ENCODE assay signal across 1 cellular context in genomic region chr1:234545512-234546386, GRCh38.
TF ChIP-seq lines count a peak whose summit lies in the region.

No MANE protein-coding gene starts in this region.

TF ChIP-seq in GM12878, 131 proteins besides CTCF, POLR2A, EP300 and RAD21:
- TF ChIP-seq SP1 (IDR thresholded peaks at IDR 0.05; ENCODE audit: low read depth, low read length): no peak
- no peak for TF ChIP-seq POU2F2 (IDR thresholded peaks at IDR 0.05; ENCODE audit: borderline replicate concordance, low read depth, low read length)
- TF ChIP-seq, protein P1, sequence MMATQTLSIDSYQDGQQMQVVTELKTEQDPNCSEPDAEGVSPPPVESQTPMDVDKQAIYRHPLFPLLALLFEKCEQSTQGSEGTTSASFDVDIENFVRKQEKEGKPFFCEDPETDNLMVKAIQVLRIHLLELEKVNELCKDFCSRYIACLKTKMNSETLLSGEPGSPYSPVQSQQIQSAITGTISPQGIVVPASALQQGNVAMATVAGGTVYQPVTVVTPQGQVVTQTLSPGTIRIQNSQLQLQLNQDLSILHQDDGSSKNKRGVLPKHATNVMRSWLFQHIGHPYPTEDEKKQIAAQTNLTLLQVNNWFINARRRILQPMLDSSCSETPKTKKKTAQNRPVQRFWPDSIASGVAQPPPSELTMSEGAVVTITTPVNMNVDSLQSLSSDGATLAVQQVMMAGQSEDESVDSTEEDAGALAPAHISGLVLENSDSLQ (IDR thresholded peaks at IDR 0.05): no peak
- no peak for TF ChIP-seq PAX5 (IDR thresholded peaks at IDR 0.05; ENCODE audit: borderline replicate concordance, low read depth, low read length)
- TF ChIP-seq NKRF (conservative IDR thresholded peaks at IDR 0.05): no peak
- TF ChIP-seq YY1 (IDR thresholded peaks at IDR 0.05; ENCODE audit: low read depth, low read length): no peak
- no peak for TF ChIP-seq MAX (IDR thresholded peaks at IDR 0.05; ENCODE audit: low read depth, low read length)
- no peak for TF ChIP-seq RELA (IDR thresholded peaks at IDR 0.05; ENCODE audit: borderline replicate concordance, partially characterized antibody)
- TF ChIP-seq, protein P2, sequence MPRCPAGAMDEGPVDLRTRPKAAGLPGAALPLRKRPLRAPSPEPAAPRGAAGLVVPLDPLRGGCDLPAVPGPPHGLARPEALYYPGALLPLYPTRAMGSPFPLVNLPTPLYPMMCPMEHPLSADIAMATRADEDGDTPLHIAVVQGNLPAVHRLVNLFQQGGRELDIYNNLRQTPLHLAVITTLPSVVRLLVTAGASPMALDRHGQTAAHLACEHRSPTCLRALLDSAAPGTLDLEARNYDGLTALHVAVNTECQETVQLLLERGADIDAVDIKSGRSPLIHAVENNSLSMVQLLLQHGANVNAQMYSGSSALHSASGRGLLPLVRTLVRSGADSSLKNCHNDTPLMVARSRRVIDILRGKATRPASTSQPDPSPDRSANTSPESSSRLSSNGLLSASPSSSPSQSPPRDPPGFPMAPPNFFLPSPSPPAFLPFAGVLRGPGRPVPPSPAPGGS (IDR thresholded peaks at IDR 0.05; ENCODE audit: borderline replicate concordance, insufficient read depth, low read depth, low read length, poor library complexity, severe bottlenecking): no peak
- TF ChIP-seq HCFC1 (IDR thresholded peaks at IDR 0.05; ENCODE audit: low read length): no peak
- no peak for TF ChIP-seq BACH1 (IDR thresholded peaks at IDR 0.05; ENCODE audit: borderline replicate concordance)
- no peak for TF ChIP-seq SPI1 (IDR thresholded peaks at IDR 0.05; ENCODE audit: borderline replicate concordance, insufficient read depth, low read depth, low read length)
- TF ChIP-seq MEF2A (IDR thresholded peaks at IDR 0.05; ENCODE audit: insufficient read depth, low read depth, low read length): no peak
